ENCODE assay signal across 12 cellular contexts in genomic region chr2:109558076-109558882, GRCh38. TPM values are rescaled to one million over a fixed set of nuclear protein-coding genes. Genes with fewer than 3 reads are reported as not detected.
A peak's percentile ranks its signal among the peaks of the same experiment; 100 is the strongest.
DNase-seq lines count a peak whose midpoint lies in the region; ATAC-seq and TF ChIP-seq lines count a peak whose summit lies in the region.
"Had no signal": no experiment of that assay in that cellular context is flagged by ENCODE, and none has a peak within 500 bp of the region (broad histone marks: within the 10 kb centered on the region; RNA-seq: fewer than 3 reads in every experiment).

No MANE protein-coding gene starts in this region.

- no peaks in the 10 kb centered on the region for H3K36me3 Mint-ChIP-seq in activated naive CD8-positive, alpha-beta T cell treated with anti-CD3 and anti-CD28 coated beads, Interleukin-2, amount 50 U/mL, for 24 hours (ENCODE audit: low read depth)
- H3K36me3 Mint-ChIP-seq in activated naive CD8-positive, alpha-beta T cell treated with anti-CD3 and anti-CD28 coated beads for 36 hours, result no peaks in the 10 kb centered on the region
- H3K36me3 Mint-ChIP-seq: activated naive CD8-positive, alpha-beta T cell treated with anti-CD3 and anti-CD28 coated beads, Interleukin-2, amount 10 ng/mL, durations not matched to agents 7 days and 5 days; stimulated activated effector memory CD8-positive, alpha-beta T cell treated with anti-CD3 and anti-CD28 coated beads, Interleukin-12 subunit alpha, Interleukin-12 subunit beta, amount 100 ng/mL, for 72 hours had no signal

- H3K4me3 ChIP-seq in SK-N-SH (ENCODE audit: low read depth in 2 of 2, low read length in 1 of 2) (no peak overlapping the region), gastroesophageal sphincter (no peak overlapping the region), upper lobe of right lung (no peak overlapping the region), sigmoid colon (no peak overlapping the region)

- H2AFZ ChIP-seq in SK-N-SH (ENCODE audit: low read depth), result no peak overlapping the region

- H3K9ac ChIP-seq in SK-N-SH, result no peak overlapping the region

- H3K4me2 ChIP-seq in SK-N-SH, result no peak overlapping the region

- TF ChIP-seq CTCF in SK-N-SH (IDR thresholded peaks at IDR 0.05) (no peak), gastroesophageal sphincter (IDR thresholded peaks at IDR 0.05) (no peak), upper lobe of right lung (IDR thresholded peaks at IDR 0.05) (no peak), sigmoid colon (IDR thresholded peaks at IDR 0.05) (no peak)

- H3K27ac Mint-ChIP-seq in activated naive CD8-positive, alpha-beta T cell treated with anti-CD3 and anti-CD28 coated beads, Interleukin-2, amount 50 U/mL, for 24 hours, result no peak overlapping the region
- no peak overlapping the region for H3K27ac Mint-ChIP-seq in activated naive CD8-positive, alpha-beta T cell treated with anti-CD3 and anti-CD28 coated beads for 36 hours
- H3K27ac Mint-ChIP-seq: activated naive CD8-positive, alpha-beta T cell treated with anti-CD3 and anti-CD28 coated beads, Interleukin-2, amount 10 ng/mL, durations not matched to agents 7 days and 5 days; stimulated activated effector memory CD8-positive, alpha-beta T cell treated with anti-CD3 and anti-CD28 coated beads, Interleukin-12 subunit alpha, Interleukin-12 subunit beta, amount 100 ng/mL, for 72 hours had no signal

- TF ChIP-seq POLR2A in gastroesophageal sphincter (IDR thresholded peaks at IDR 0.05) (no peak), sigmoid colon (IDR thresholded peaks at IDR 0.05) (no peak)

- H3K36me3 ChIP-seq in SK-N-SH (replicated peaks in 1 of 2; ENCODE audit: control insufficient read depth in 1 of 2, insufficient read depth in 2 of 2, low read length in 1 of 2), result peaks cover 4 to 12% of the 10 kb centered on the region in 2 experiments
- H3K36me3 ChIP-seq in gastroesophageal sphincter, result peaks cover 0 to 54% of the 10 kb centered on the region in 2 donors
- peaks cover 13% of the 10 kb centered on the region for H3K36me3 ChIP-seq in upper lobe of right lung
- peaks cover 0 to 27% (median 0%) of the 10 kb centered on the region in 4 donors for H3K36me3 ChIP-seq in sigmoid colon

- peaks cover 7% of the 10 kb centered on the region for H3K27me3 Mint-ChIP-seq in activated naive CD8-positive, alpha-beta T cell treated with anti-CD3 and anti-CD28 coated beads, Interleukin-2, amount 50 U/mL, for 24 hours
- peaks cover 7% of the 10 kb centered on the region for H3K27me3 Mint-ChIP-seq in activated naive CD8-positive, alpha-beta T cell treated with anti-CD3 and anti-CD28 coated beads for 36 hours

- H3K27me3 ChIP-seq in SK-N-SH (ENCODE audit: insufficient read depth), result no peaks in the 10 kb centered on the region
- no peaks in the 10 kb centered on the region for H3K27me3 ChIP-seq in gastroesophageal sphincter
- no peaks in the 10 kb centered on the region for H3K27me3 ChIP-seq in upper lobe of right lung
- no peaks in the 10 kb centered on the region for H3K27me3 ChIP-seq in sigmoid colon

- POLR2A ChIA-PET in SK-N-SH (lab: Yijun Ruan, JAX), result no interaction called here

- TF ChIP-seq EP300 in SK-N-SH (IDR thresholded peaks at IDR 0.05; ENCODE audit: borderline replicate concordance in 1 of 2, low read depth in 1 of 2, low read length in 1 of 2) (peak in 1 of 2 experiments; percentile 56; a peak in 1 of 4 replicates), gastroesophageal sphincter (IDR thresholded peaks at IDR 0.05) (no peak), sigmoid colon (IDR thresholded peaks at IDR 0.05) (no peak)

- ATAC-seq in activated naive CD8-positive, alpha-beta T cell treated with anti-CD3 and anti-CD28 coated beads, Interleukin-2, amount 50 U/mL, for 24 hours, result peak; percentile 63
- ATAC-seq in gastroesophageal sphincter (peak; percentile 48), upper lobe of right lung (peak; percentile 88), HG02759 (IDR thresholded peaks at IDR 0.05; ENCODE audit: unreplicated experiment) (no peak), GM21786 (IDR thresholded peaks at IDR 0.05; ENCODE audit: unreplicated experiment) (no peak)
- ATAC-seq: stimulated activated effector memory CD8-positive, alpha-beta T cell treated with anti-CD3 and anti-CD28 coated beads, Interleukin-12 subunit alpha, Interleukin-12 subunit beta, amount 100 ng/mL, for 72 hours had no signal

- H3K27ac ChIP-seq in SK-N-SH (ENCODE audit: low read depth in 2 of 2, low read length in 1 of 2) (peak overlapping the region in 1 of 2 experiments; percentile 57; a peak in 2 of 4 replicates), gastroesophageal sphincter (no peak overlapping the region), upper lobe of right lung (peak overlapping the region; percentile 2), sigmoid colon (peak overlapping the region in 1 of 4 donors; percentile 13)

- H3K79me2 ChIP-seq in SK-N-SH (ENCODE audit: insufficient read depth), result no peaks in the 10 kb centered on the region

- no peak for TF ChIP-seq RAD21 in SK-N-SH (IDR thresholded peaks at IDR 0.05; ENCODE audit: low read length)

- H4K20me1 ChIP-seq in SK-N-SH (ENCODE audit: insufficient read depth), result no peaks in the 10 kb centered on the region

- peaks cover 21% of the 10 kb centered on the region for H3F3A ChIP-seq in SK-N-SH (replicated peaks; ENCODE audit: insufficient read depth)

- H3K9me3 ChIP-seq in SK-N-SH, result no peaks in the 10 kb centered on the region
- no peaks in the 10 kb centered on the region for H3K9me3 ChIP-seq in gastroesophageal sphincter
- no peaks in the 10 kb centered on the region for H3K9me3 ChIP-seq in upper lobe of right lung
- H3K9me3 ChIP-seq in sigmoid colon, result no peaks in the 10 kb centered on the region

- intact Hi-C loops in upper lobe of right lung (cut with DNase I), result no loop called here
- intact Hi-C loops in sigmoid colon (cut with DNase I), result no loop called here

- no peak overlapping the region for H3K4me3 Mint-ChIP-seq in activated naive CD8-positive, alpha-beta T cell treated with anti-CD3 and anti-CD28 coated beads, Interleukin-2, amount 50 U/mL, for 24 hours
- H3K4me3 Mint-ChIP-seq in activated naive CD8-positive, alpha-beta T cell treated with anti-CD3 and anti-CD28 coated beads for 36 hours, result no peak overlapping the region
- H3K4me3 Mint-ChIP-seq: activated naive CD8-positive, alpha-beta T cell treated with anti-CD3 and anti-CD28 coated beads, Interleukin-2, amount 10 ng/mL, durations not matched to agents 7 days and 5 days; stimulated activated effector memory CD8-positive, alpha-beta T cell treated with anti-CD3 and anti-CD28 coated beads, Interleukin-12 subunit alpha, Interleukin-12 subunit beta, amount 100 ng/mL, for 72 hours had no signal

- no peaks in the 10 kb centered on the region for H3K9me2 ChIP-seq in SK-N-SH

- CTCF ChIA-PET in SK-N-SH (lab: Yijun Ruan, JAX), result interaction anchor here (6.8 kb wide), 1 partner anchor 11 kb away, joined by 38 read pairs; no protein-coding TSS in a partner anchor

- H3K4me1 Mint-ChIP-seq in activated naive CD8-positive, alpha-beta T cell treated with anti-CD3 and anti-CD28 coated beads, Interleukin-2, amount 50 U/mL, for 24 hours, result peaks cover 7% of the 10 kb centered on the region
- peaks cover 8% of the 10 kb centered on the region for H3K4me1 Mint-ChIP-seq in activated naive CD8-positive, alpha-beta T cell treated with anti-CD3 and anti-CD28 coated beads for 36 hours
- H3K4me1 Mint-ChIP-seq: stimulated activated effector memory CD8-positive, alpha-beta T cell treated with anti-CD3 and anti-CD28 coated beads, Interleukin-12 subunit alpha, Interleukin-12 subunit beta, amount 100 ng/mL, for 72 hours had no signal

- WGBS in SK-N-SH (ENCODE audit: low lambda C conversion rate), result 52% methylated on average over 9 of the region's 9 CpGs
- WGBS in gastroesophageal sphincter (ENCODE audit: low coverage in 1 of 2), 2 donors, result 73 to 79% methylated on average over 9 of the region's 9 CpGs
- 50 to 69% methylated on average over 9 of the region's 9 CpGs for WGBS in sigmoid colon, 2 donors

- DNase-seq in activated naive CD8-positive, alpha-beta T cell treated with anti-CD3 and anti-CD28 coated beads, Interleukin-2, amount 50 U/mL, for 24 hours, result no peak
- DNase-seq in activated naive CD8-positive, alpha-beta T cell treated with anti-CD3 and anti-CD28 coated beads for 36 hours, result no peak
- DNase-seq in SK-N-SH (no peak), upper lobe of right lung (no peak), sigmoid colon (no peak)
- DNase-seq: activated naive CD8-positive, alpha-beta T cell treated with anti-CD3 and anti-CD28 coated beads, Interleukin-2, amount 10 ng/mL, durations not matched to agents 7 days and 5 days; C1 segment of cervical spinal cord; NCI-H69 had no signal

- no peaks in the 10 kb centered on the region for H3K9me3 Mint-ChIP-seq in activated naive CD8-positive, alpha-beta T cell treated with anti-CD3 and anti-CD28 coated beads, Interleukin-2, amount 50 U/mL, for 24 hours
- no peaks in the 10 kb centered on the region for H3K9me3 Mint-ChIP-seq in activated naive CD8-positive, alpha-beta T cell treated with anti-CD3 and anti-CD28 coated beads for 36 hours
- H3K9me3 Mint-ChIP-seq: stimulated activated effector memory CD8-positive, alpha-beta T cell treated with anti-CD3 and anti-CD28 coated beads, Interleukin-12 subunit alpha, Interleukin-12 subunit beta, amount 100 ng/mL, for 72 hours had no signal

- H3K4me1 ChIP-seq in SK-N-SH (ENCODE audit: control insufficient read depth in 1 of 2, insufficient read depth in 2 of 2, low read depth in 1 of 2, low read length in 1 of 2) (peaks cover 0 to 16% of the 10 kb centered on the region in 2 experiments; a peak in 1 of 4 replicates), gastroesophageal sphincter (no peaks in the 10 kb centered on the region), upper lobe of right lung (no peaks in the 10 kb centered on the region), sigmoid colon (no peaks in the 10 kb centered on the region)

TF ChIP-seq in SK-N-SH, 30 proteins besides CTCF, POLR2A, EP300 and RAD21 (continues in another document):
- TF ChIP-seq FOSL2 (IDR thresholded peaks at IDR 0.05; ENCODE audit: borderline replicate concordance, low read depth) (peak; percentile 50; the same call in 1 of the 2 replicates), JUND (IDR thresholded peaks at IDR 0.05) (peak; percentile 42; the same call in 1 of the 2 replicates)

RNA-seq across cellular contexts. Expression of gene SEPTIN10, which starts 55.5 kb away (rescaled TPM):
- under 1 TPM; 0.21 to 0.56 TPM for total RNA-seq in activated naive CD8-positive, alpha-beta T cell treated with anti-CD3 and anti-CD28 coated beads for 36 hours
- 39.1 and 46.5 TPM in 2 replicates for polyA plus RNA-seq in SK-N-SH (2012; rRNA removed)
- polyA plus RNA-seq in SK-N-SH (2012; cell fraction: cytosol; rRNA removed), result 61.3 and 64.1 TPM in 2 replicates
- polyA plus RNA-seq in SK-N-SH (2012; cell fraction: nucleus; rRNA removed), result 21.0 and 32.9 TPM in 2 replicates
- total RNA-seq in gastroesophageal sphincter, result 100 to 1,000 TPM; 109 to 157 (median 137) TPM
- 83.7 TPM for total RNA-seq in upper lobe of right lung
- total RNA-seq in sigmoid colon, result 100 to 1,000 TPM; 122 to 178 (median 161) TPM
- polyA plus RNA-seq in sigmoid colon, result 10 to 100 TPM; 36.1 to 58.3 (median 51.1) TPM

RNA-seq across cellular contexts. Expression of gene SOWAHC, which starts 55.9 kb away (rescaled TPM):
- total RNA-seq in activated naive CD8-positive, alpha-beta T cell treated with anti-CD3 and anti-CD28 coated beads for 36 hours, result under 1 TPM; 0.14 to 0.31 TPM
- polyA plus RNA-seq in SK-N-SH (2012; rRNA removed), result 2.4 and 2.9 TPM in 2 replicates
- 3.1 and 3.4 TPM in 2 replicates for polyA plus RNA-seq in SK-N-SH (2012; cell fraction: cytosol; rRNA removed)
- polyA plus RNA-seq in SK-N-SH (2012; cell fraction: nucleus; rRNA removed), result 2.2 and 2.4 TPM in 2 replicates
- 10 to 100 TPM; 16.8 to 36.0 (median 28.6) TPM for total RNA-seq in gastroesophageal sphincter
- 19.9 TPM for total RNA-seq in upper lobe of right lung
- 10 to 100 TPM; 19.4 to 29.3 (median 23.6) TPM for total RNA-seq in sigmoid colon
- 10 to 100 TPM; 16.4 to 27.5 (median 18.6) TPM for polyA plus RNA-seq in sigmoid colon

Comparison
In these comparisons a context has a peak if more than half of its experiments do, and no peak if none do; other contexts are left out.
1. ATAC-seq: peak in activated naive CD8-positive, alpha-beta T cell treated with anti-CD3 and anti-CD28 coated beads, Interleukin-2, amount 50 U/mL, for 24 hours (single experiment), gastroesophageal sphincter (single experiment) and upper lobe of right lung (single experiment); none in HG02759 (single experiment) and GM21786 (single experiment).
2. RNA of gene SEPTIN10, which starts 55.5 kb away (total RNA-seq): 122 to 178 TPM in sigmoid colon, 109 to 157 TPM in gastroesophageal sphincter and 83.7 TPM in upper lobe of right lung (single experiment); 0.21 to 0.56 TPM in activated naive CD8-positive, alpha-beta T cell treated with anti-CD3 and anti-CD28 coated beads for 36 hours; every median in the first group is over 10 times any median in the second.
3. RNA of gene SOWAHC, which starts 55.9 kb away (total RNA-seq): 16.8 to 36.0 TPM in gastroesophageal sphincter, 19.4 to 29.3 TPM in sigmoid colon and 19.9 TPM in upper lobe of right lung (single experiment); 0.14 to 0.31 TPM in activated naive CD8-positive, alpha-beta T cell treated with anti-CD3 and anti-CD28 coated beads for 36 hours; every median in the first group is over 10 times any median in the second.